In the genomic region with DNA sequence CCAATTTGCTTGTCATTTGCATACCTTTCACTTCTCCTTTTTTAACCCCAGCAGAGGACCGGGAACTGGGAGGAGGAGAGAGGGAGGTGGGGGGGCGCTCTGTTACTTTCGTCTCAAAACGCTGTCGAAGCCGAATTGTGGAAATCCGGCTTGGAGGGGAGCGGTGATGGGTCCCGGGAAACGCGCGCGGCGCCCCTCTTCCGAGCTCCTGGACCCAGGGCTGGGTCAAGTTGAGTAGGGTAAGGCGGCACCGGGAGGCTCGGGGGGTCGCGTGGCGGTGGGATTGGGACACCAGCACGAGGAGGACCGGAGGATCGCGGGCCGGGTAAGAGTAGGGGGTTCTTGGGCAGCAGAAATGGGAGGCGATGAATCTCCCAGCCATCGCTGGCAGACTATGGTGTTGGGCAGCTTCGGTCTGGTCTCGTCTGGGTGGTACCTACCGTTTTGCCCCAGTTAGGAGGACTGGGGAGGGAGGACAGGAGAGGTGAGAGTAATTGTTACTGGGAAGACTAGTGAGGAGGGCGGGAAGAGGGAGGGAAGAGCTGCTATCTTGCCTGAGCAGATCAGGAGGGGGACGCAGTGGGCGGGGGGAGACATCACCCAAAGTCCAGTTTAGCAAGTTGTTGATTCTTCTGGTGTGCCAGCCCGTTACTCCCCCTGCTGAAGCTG, we compare ENCODE assay signal across 1 cellular context.
TF ChIP-seq lines count a peak whose summit lies in the region.

No MANE protein-coding gene starts in this region.

TF ChIP-seq in HepG2, 621 proteins besides CTCF, POLR2A, EP300 and RAD21 (continued from another document and continues in another):
- TF ChIP-seq, protein P1, sequence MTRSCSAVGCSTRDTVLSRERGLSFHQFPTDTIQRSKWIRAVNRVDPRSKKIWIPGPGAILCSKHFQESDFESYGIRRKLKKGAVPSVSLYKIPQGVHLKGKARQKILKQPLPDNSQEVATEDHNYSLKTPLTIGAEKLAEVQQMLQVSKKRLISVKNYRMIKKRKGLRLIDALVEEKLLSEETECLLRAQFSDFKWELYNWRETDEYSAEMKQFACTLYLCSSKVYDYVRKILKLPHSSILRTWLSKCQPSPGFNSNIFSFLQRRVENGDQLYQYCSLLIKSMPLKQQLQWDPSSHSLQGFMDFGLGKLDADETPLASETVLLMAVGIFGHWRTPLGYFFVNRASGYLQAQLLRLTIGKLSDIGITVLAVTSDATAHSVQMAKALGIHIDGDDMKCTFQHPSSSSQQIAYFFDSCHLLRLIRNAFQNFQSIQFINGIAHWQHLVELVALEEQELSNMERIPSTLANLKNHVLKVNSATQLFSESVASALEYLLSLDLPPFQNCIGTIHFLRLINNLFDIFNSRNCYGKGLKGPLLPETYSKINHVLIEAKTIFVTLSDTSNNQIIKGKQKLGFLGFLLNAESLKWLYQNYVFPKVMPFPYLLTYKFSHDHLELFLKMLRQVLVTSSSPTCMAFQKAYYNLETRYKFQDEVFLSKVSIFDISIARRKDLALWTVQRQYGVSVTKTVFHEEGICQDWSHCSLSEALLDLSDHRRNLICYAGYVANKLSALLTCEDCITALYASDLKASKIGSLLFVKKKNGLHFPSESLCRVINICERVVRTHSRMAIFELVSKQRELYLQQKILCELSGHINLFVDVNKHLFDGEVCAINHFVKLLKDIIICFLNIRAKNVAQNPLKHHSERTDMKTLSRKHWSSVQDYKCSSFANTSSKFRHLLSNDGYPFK (CRISPR knock-in tag; IDR thresholded peaks at IDR 0.05; ENCODE audit: borderline replicate concordance), result no peak
- TF ChIP-seq ZBTB3 (CRISPR knock-in tag; IDR thresholded peaks at IDR 0.05; ENCODE audit: borderline replicate concordance, low read depth), result no peak
- TF ChIP-seq ZNF10 (CRISPR knock-in tag; IDR thresholded peaks at IDR 0.05; ENCODE audit: borderline replicate concordance, low read depth), result no peak
- TF ChIP-seq ATF6 (CRISPR knock-in tag; conservative IDR thresholded peaks at IDR 0.05), result no peak
- TF ChIP-seq ZNF101 (CRISPR knock-in tag; IDR thresholded peaks at IDR 0.05; ENCODE audit: borderline replicate concordance, low read depth), result no peak
- no peak for TF ChIP-seq DDIT3 (CRISPR knock-in tag; IDR thresholded peaks at IDR 0.05)
- 0 out of 2 replicates have a peak, but pooled peaks have one; percentile 37 for TF ChIP-seq ZNF547 (CRISPR knock-in tag; IDR thresholded peaks at IDR 0.05)
- no peak for TF ChIP-seq NONO (IDR thresholded peaks at IDR 0.05)
- peak; percentile 49; the same call in 1 of the 2 replicates for TF ChIP-seq NONO (CRISPR knock-in tag; conservative IDR thresholded peaks at IDR 0.05)
- TF ChIP-seq, protein P2, sequence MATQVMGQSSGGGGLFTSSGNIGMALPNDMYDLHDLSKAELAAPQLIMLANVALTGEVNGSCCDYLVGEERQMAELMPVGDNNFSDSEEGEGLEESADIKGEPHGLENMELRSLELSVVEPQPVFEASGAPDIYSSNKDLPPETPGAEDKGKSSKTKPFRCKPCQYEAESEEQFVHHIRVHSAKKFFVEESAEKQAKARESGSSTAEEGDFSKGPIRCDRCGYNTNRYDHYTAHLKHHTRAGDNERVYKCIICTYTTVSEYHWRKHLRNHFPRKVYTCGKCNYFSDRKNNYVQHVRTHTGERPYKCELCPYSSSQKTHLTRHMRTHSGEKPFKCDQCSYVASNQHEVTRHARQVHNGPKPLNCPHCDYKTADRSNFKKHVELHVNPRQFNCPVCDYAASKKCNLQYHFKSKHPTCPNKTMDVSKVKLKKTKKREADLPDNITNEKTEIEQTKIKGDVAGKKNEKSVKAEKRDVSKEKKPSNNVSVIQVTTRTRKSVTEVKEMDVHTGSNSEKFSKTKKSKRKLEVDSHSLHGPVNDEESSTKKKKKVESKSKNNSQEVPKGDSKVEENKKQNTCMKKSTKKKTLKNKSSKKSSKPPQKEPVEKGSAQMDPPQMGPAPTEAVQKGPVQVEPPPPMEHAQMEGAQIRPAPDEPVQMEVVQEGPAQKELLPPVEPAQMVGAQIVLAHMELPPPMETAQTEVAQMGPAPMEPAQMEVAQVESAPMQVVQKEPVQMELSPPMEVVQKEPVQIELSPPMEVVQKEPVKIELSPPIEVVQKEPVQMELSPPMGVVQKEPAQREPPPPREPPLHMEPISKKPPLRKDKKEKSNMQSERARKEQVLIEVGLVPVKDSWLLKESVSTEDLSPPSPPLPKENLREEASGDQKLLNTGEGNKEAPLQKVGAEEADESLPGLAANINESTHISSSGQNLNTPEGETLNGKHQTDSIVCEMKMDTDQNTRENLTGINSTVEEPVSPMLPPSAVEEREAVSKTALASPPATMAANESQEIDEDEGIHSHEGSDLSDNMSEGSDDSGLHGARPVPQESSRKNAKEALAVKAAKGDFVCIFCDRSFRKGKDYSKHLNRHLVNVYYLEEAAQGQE (IDR thresholded peaks at IDR 0.05; ENCODE audit: borderline replicate concordance in 1 of 2, low read depth in 1 of 2, low read length in 2 of 2), result no peak; a peak in 1 of 4 replicates
- no peak for TF ChIP-seq ELF4 (CRISPR knock-in tag; IDR thresholded peaks at IDR 0.05; ENCODE audit: borderline replicate concordance)
- TF ChIP-seq RFX1 (IDR thresholded peaks at IDR 0.05), result no peak
- TF ChIP-seq, protein P3, sequence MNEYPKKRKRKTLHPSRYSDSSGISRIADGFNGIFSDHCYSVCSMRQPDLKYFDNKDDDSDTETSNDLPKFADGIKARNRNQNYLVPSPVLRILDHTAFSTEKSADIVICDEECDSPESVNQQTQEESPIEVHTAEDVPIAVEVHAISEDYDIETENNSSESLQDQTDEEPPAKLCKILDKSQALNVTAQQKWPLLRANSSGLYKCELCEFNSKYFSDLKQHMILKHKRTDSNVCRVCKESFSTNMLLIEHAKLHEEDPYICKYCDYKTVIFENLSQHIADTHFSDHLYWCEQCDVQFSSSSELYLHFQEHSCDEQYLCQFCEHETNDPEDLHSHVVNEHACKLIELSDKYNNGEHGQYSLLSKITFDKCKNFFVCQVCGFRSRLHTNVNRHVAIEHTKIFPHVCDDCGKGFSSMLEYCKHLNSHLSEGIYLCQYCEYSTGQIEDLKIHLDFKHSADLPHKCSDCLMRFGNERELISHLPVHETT (CRISPR knock-in tag; conservative IDR thresholded peaks at IDR 0.05), result no peak
- TF ChIP-seq ZNF367 (CRISPR knock-in tag; IDR thresholded peaks at IDR 0.05; ENCODE audit: borderline replicate concordance), result no peak
- TF ChIP-seq, protein P4, sequence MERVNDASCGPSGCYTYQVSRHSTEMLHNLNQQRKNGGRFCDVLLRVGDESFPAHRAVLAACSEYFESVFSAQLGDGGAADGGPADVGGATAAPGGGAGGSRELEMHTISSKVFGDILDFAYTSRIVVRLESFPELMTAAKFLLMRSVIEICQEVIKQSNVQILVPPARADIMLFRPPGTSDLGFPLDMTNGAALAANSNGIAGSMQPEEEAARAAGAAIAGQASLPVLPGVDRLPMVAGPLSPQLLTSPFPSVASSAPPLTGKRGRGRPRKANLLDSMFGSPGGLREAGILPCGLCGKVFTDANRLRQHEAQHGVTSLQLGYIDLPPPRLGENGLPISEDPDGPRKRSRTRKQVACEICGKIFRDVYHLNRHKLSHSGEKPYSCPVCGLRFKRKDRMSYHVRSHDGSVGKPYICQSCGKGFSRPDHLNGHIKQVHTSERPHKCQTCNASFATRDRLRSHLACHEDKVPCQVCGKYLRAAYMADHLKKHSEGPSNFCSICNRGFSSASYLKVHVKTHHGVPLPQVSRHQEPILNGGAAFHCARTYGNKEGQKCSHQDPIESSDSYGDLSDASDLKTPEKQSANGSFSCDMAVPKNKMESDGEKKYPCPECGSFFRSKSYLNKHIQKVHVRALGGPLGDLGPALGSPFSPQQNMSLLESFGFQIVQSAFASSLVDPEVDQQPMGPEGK (CRISPR knock-in tag; IDR thresholded peaks at IDR 0.05), result peak; percentile 93
- no peak for TF ChIP-seq PTBP1 (IDR thresholded peaks at IDR 0.05; ENCODE audit: low read depth, low read length, poor library complexity, severe bottlenecking)
- TF ChIP-seq TBP (CRISPR knock-in tag; IDR thresholded peaks at IDR 0.05), result no peak
- peak; percentile 85 for TF ChIP-seq SALL1 (CRISPR knock-in tag; IDR thresholded peaks at IDR 0.05)
- TF ChIP-seq CREB3 (CRISPR knock-in tag; IDR thresholded peaks at IDR 0.05), result no peak
- TF ChIP-seq ZNF772 (CRISPR knock-in tag; IDR thresholded peaks at IDR 0.05), result peak; percentile 76; the same call in 1 of the 2 replicates
- TF ChIP-seq, protein P5, sequence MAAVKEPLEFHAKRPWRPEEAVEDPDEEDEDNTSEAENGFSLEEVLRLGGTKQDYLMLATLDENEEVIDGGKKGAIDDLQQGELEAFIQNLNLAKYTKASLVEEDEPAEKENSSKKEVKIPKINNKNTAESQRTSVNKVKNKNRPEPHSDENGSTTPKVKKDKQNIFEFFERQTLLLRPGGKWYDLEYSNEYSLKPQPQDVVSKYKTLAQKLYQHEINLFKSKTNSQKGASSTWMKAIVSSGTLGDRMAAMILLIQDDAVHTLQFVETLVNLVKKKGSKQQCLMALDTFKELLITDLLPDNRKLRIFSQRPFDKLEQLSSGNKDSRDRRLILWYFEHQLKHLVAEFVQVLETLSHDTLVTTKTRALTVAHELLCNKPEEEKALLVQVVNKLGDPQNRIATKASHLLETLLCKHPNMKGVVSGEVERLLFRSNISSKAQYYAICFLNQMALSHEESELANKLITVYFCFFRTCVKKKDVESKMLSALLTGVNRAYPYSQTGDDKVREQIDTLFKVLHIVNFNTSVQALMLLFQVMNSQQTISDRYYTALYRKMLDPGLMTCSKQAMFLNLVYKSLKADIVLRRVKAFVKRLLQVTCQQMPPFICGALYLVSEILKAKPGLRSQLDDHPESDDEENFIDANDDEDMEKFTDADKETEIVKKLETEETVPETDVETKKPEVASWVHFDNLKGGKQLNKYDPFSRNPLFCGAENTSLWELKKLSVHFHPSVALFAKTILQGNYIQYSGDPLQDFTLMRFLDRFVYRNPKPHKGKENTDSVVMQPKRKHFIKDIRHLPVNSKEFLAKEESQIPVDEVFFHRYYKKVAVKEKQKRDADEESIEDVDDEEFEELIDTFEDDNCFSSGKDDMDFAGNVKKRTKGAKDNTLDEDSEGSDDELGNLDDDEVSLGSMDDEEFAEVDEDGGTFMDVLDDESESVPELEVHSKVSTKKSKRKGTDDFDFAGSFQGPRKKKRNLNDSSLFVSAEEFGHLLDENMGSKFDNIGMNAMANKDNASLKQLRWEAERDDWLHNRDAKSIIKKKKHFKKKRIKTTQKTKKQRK (IDR thresholded peaks at IDR 0.05; ENCODE audit: low read length), result no peak
- TF ChIP-seq, protein P6, sequence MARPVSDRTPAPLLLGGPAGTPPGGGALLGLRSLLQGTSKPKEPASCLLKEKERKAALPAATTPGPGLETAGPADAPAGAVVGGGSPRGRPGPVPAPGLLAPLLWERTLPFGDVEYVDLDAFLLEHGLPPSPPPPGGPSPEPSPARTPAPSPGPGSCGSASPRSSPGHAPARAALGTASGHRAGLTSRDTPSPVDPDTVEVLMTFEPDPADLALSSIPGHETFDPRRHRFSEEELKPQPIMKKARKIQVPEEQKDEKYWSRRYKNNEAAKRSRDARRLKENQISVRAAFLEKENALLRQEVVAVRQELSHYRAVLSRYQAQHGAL (CRISPR knock-in tag; IDR thresholded peaks at IDR 0.05; ENCODE audit: not compliant biosample characterization), result no peak
- no peak for TF ChIP-seq SRF (IDR thresholded peaks at IDR 0.05; ENCODE audit: low read depth, low read length)
- no peak for TF ChIP-seq NFRKB (IDR thresholded peaks at IDR 0.05)
- TF ChIP-seq, protein P7, sequence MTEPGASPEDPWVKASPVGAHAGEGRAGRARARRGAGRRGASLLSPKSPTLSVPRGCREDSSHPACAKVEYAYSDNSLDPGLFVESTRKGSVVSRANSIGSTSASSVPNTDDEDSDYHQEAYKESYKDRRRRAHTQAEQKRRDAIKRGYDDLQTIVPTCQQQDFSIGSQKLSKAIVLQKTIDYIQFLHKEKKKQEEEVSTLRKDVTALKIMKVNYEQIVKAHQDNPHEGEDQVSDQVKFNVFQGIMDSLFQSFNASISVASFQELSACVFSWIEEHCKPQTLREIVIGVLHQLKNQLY (CRISPR knock-in tag; IDR thresholded peaks at IDR 0.05), result no peak
